Comparison of ENCODE assay signal across 20 cellular contexts in the genomic region with DNA sequence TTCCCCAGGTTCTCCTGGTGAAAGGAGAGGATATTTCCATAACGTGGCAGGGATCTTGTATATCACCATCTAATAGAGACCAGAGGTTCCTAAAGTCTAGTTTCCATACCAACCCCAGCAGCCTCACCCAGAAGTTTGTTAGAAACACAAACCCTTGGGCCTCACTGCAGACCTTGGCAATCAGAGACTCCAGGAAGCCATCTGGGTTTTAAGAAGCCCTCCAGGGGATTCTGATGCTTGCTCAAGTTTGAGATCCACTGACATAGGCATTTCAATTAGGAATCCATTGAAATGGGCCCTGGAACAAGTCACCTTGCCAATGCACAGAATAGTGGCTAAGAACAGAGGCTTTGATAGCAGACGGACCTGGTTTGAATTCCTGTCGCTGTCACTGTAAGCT. TPM values are rescaled to one million over a fixed set of nuclear protein-coding genes. Genes with fewer than 3 reads are reported as not detected.
DNase-seq lines count a peak whose midpoint lies in the region; ATAC-seq, FAIRE-seq and TF ChIP-seq lines count a peak whose summit lies in the region.
"Had no signal": no experiment of that assay in that cellular context is flagged by ENCODE, and none has a peak within 500 bp of the region (broad histone marks: within the 10 kb centered on the region; RNA-seq: fewer than 3 reads in every experiment).

No MANE protein-coding gene starts in this region.

- H3K36me3 Mint-ChIP-seq in natural killer cell, result no peaks in the 10 kb centered on the region
- no peaks in the 10 kb centered on the region for H3K36me3 Mint-ChIP-seq in natural killer cell treated with Interleukin-12 subunit alpha and Interleukin-12 subunit beta and Interleukin-15 and Interleukin-18, amount 100 ng/mL, for 72 hours
- H3K36me3 Mint-ChIP-seq: CD8-positive, alpha-beta T cell had no signal

- H3K9me1 ChIP-seq in K562 (ENCODE audit: control insufficient read depth, insufficient read depth, low read length), result no peaks in the 10 kb centered on the region

- H3K27me3 Mint-ChIP-seq in natural killer cell (ENCODE audit: low read depth in 2 of 2), result no peaks in the 10 kb centered on the region
- H3K27me3 Mint-ChIP-seq in natural killer cell treated with Interleukin-12 subunit alpha and Interleukin-12 subunit beta and Interleukin-15 and Interleukin-18, amount 100 ng/mL, for 72 hours, result no peaks in the 10 kb centered on the region

- peaks cover 0 to 2% of the 10 kb centered on the region in 2 donors for H3K9me3 Mint-ChIP-seq in natural killer cell
- H3K9me3 Mint-ChIP-seq in natural killer cell treated with Interleukin-12 subunit alpha and Interleukin-12 subunit beta and Interleukin-15 and Interleukin-18, amount 100 ng/mL, for 72 hours, result no peaks in the 10 kb centered on the region
- H3K9me3 Mint-ChIP-seq: CD8-positive, alpha-beta T cell had no signal

- in situ Hi-C loops in K562 (cut with MboI), result no loop called here

- H4K20me1 ChIP-seq in K562 (replicated peaks; ENCODE audit: control insufficient read depth, insufficient read depth, low read length), result no peaks in the 10 kb centered on the region

- no peak for DNase-seq in natural killer cell
- no peak for DNase-seq in natural killer cell treated with Interleukin-12 subunit alpha and Interleukin-12 subunit beta and Interleukin-15 and Interleukin-18, amount 100 ng/mL, for 72 hours (ENCODE audit: low spot score)
- DNase-seq in K562 (ENCODE audit: extremely low read depth in 1 of 4, low spot score in 3 of 4), result no peak
- peak; percentile 20 for DNase-seq in fibroblast of peridontal ligament (ENCODE audit: extremely low read depth)
- peak in 1 of 2 donors; percentile 44 for DNase-seq in tibial artery
- no peak for DNase-seq in activated naive CD4-positive, alpha-beta T cell (lab: John Stamatoyannopoulos, UW)
- DNase-seq: Caco-2; CD8-positive, alpha-beta T cell; DMS79; GOT3 had no signal

- H3K4me3 ChIP-seq in K562 (no peak overlapping the region), tibial artery (no peak overlapping the region)
- H3K4me3 ChIP-seq: GM12878, HAP-1 had no signal

- no peak overlapping the region for H3K27ac ChIP-seq in K562 (ENCODE audit: extremely low read depth, low read depth, low read length)
- H3K27ac ChIP-seq in tibial artery, result peak overlapping the region; percentile 87 to 92

- no peak overlapping the region for H2AFZ ChIP-seq in K562 (ENCODE audit: low read depth, low read length)

- peak; percentile 19 for FAIRE-seq in K562 (lab: Jason Lieb, UNC)
- FAIRE-seq: A204.1, GM12878, GM18507, HepG2, HTR-8/SVneo had no signal

- H3K9me3 ChIP-seq in K562 (replicated peaks; ENCODE audit: control insufficient read depth, insufficient read depth, low read depth, low read length), result no peaks in the 10 kb centered on the region
- no peaks in the 10 kb centered on the region for H3K9me3 ChIP-seq in tibial artery
- H3K9me3 ChIP-seq: Caco-2, HAP-1 had no signal

- TF ChIP-seq POLR2A in K562 (conservative IDR thresholded peaks at IDR 0.05), result no peak

- intact Hi-C loops in natural killer cell (cut with micrococcal nuclease), result no loop called here
- intact Hi-C loops in K562 (cut with micrococcal nuclease), result no loop called here
- intact Hi-C loops in tibial artery (cut with DNase I; ENCODE audit: low total_unique reads), result loop anchor here (5.0 kb wide), 1 partner anchor 39 kb away; no protein-coding TSS in a partner anchor

- TF ChIP-seq RAD21 in K562 (CRISPR knock-in tag; conservative IDR thresholded peaks at IDR 0.05 in 1 of 2, IDR thresholded peaks at IDR 0.05 in 1 of 2), result no peak

- no peak overlapping the region for H3K4me2 ChIP-seq in K562 (ENCODE audit: insufficient read depth, low read length)

- no peak for TF ChIP-seq EP300 in K562 (IDR thresholded peaks at IDR 0.05; ENCODE audit: low read length)

- H3K79me2 ChIP-seq in K562 (ENCODE audit: control insufficient read depth, insufficient read depth, low read length), result no peaks in the 10 kb centered on the region

- H3K4me1 ChIP-seq in K562 (replicated peaks in 1 of 2; ENCODE audit: control insufficient read depth in 2 of 2, insufficient read depth in 2 of 2, low read length in 2 of 2) (peaks cover 18 to 22% of the 10 kb centered on the region in 2 experiments; a peak in 4 of 5 replicates), tibial artery (peaks cover 0 to 71% (median 46%) of the 10 kb centered on the region in 4 donors)
- H3K4me1 ChIP-seq: Caco-2, HAP-1 had no signal

- H3K4me1 Mint-ChIP-seq in natural killer cell, result peaks cover 27 to 52% of the 10 kb centered on the region in 2 donors
- H3K4me1 Mint-ChIP-seq in natural killer cell treated with Interleukin-12 subunit alpha and Interleukin-12 subunit beta and Interleukin-15 and Interleukin-18, amount 100 ng/mL, for 72 hours (ENCODE audit: low read depth in 2 of 2), result peaks cover 32 to 33% of the 10 kb centered on the region in 2 donors

- CTCF ChIA-PET in K562 (lab: Yijun Ruan, JAX; ENCODE audit: low intra/inter-chr PET ratio), result no interaction called here

- BruUV-seq in K562 (replicated peaks; lab: Mats Ljungman, UMichigan), result no TSS peak

- TF ChIP-seq CTCF in natural killer cell (IDR thresholded peaks at IDR 0.05) (no peak), K562 (IDR thresholded peaks at IDR 0.05 in 2 of 3, conservative IDR thresholded peaks at IDR 0.05 in 1 of 3; ENCODE audit: insufficient read depth in 2 of 3, low read depth in 1 of 3, low read length in 3 of 3) (no peak), tibial artery (IDR thresholded peaks at IDR 0.05) (no peak)

- 36% methylated on average over 3 of the region's 3 CpGs for WGBS in K562 (ENCODE audit: insufficient coverage, low coverage, missing lambda C conversion rate)

- H3K27me3 ChIP-seq in K562 (ENCODE audit: control insufficient read depth in 2 of 2, insufficient read depth in 2 of 2, low read length in 2 of 2) (no peaks in the 10 kb centered on the region), tibial artery (no peaks in the 10 kb centered on the region)

- POLR2A ChIA-PET in K562 (lab: Yijun Ruan, JAX), result no interaction called here

- H3K9ac ChIP-seq in K562 (ENCODE audit: insufficient read depth in 1 of 2, low read depth in 2 of 2, low read length in 2 of 2), result no peak overlapping the region

- ATAC-seq in natural killer cell (no peak), K562 (no peak), GM19452 (IDR thresholded peaks at IDR 0.05; ENCODE audit: unreplicated experiment) (no peak), GM18858 (IDR thresholded peaks at IDR 0.05; ENCODE audit: unreplicated experiment) (no peak)
- ATAC-seq in natural killer cell treated with Interleukin-12 subunit alpha and Interleukin-12 subunit beta and Interleukin-15 and Interleukin-18, amount 100 ng/mL, for 72 hours, result no peak
- ATAC-seq: CD8-positive, alpha-beta T cell; GM12878; HepG2 had no signal

- no peaks in the 10 kb centered on the region for H3K36me3 ChIP-seq in K562 (ENCODE audit: control insufficient read depth, insufficient read depth, low read length)
- H3K36me3 ChIP-seq in tibial artery, result no peaks in the 10 kb centered on the region
- H3K36me3 ChIP-seq: HAP-1 had no signal

- H3K4me3 Mint-ChIP-seq in natural killer cell, result peak overlapping the region; percentile 31
- H3K4me3 Mint-ChIP-seq in natural killer cell treated with Interleukin-12 subunit alpha and Interleukin-12 subunit beta and Interleukin-15 and Interleukin-18, amount 100 ng/mL, for 72 hours, result no peak overlapping the region
- H3K4me3 Mint-ChIP-seq: CD14-positive monocyte; CD8-positive, alpha-beta T cell had no signal

- peak overlapping the region; percentile 9 to 96 for H3K27ac Mint-ChIP-seq in natural killer cell
- H3K27ac Mint-ChIP-seq in natural killer cell treated with Interleukin-12 subunit alpha and Interleukin-12 subunit beta and Interleukin-15 and Interleukin-18, amount 100 ng/mL, for 72 hours, result no peak overlapping the region
- H3K27ac Mint-ChIP-seq: CD8-positive, alpha-beta T cell had no signal

TF ChIP-seq in K562, 482 proteins besides CTCF, POLR2A, EP300 and RAD21:
- no peak for TF ChIP-seq PREB (CRISPR knock-in tag; IDR thresholded peaks at IDR 0.05)
- TF ChIP-seq, protein P1, sequence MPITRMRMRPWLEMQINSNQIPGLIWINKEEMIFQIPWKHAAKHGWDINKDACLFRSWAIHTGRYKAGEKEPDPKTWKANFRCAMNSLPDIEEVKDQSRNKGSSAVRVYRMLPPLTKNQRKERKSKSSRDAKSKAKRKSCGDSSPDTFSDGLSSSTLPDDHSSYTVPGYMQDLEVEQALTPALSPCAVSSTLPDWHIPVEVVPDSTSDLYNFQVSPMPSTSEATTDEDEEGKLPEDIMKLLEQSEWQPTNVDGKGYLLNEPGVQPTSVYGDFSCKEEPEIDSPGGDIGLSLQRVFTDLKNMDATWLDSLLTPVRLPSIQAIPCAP (CRISPR knock-in tag; IDR thresholded peaks at IDR 0.05; ENCODE audit: borderline replicate concordance), result no peak

RNA-seq across cellular contexts. Expression of gene CMKLR1, which starts 2.2 kb away (rescaled TPM):
- 10 to 100 TPM; 40.7 to 99.1 (median 63.2) TPM for total RNA-seq in natural killer cell
- total RNA-seq in natural killer cell treated with Interleukin-12 subunit alpha and Interleukin-12 subunit beta and Interleukin-15 and Interleukin-18, amount 100 ng/mL, for 72 hours, result 1 to 10 TPM in 1 of 2 donors, under 1 TPM in 1; 0.26 to 1.1 TPM
- total RNA-seq in K562 (2011; cell fraction: chromatin; rRNA removed; ENCODE audit: low replicate concordance), result 3.0 and 7.0 TPM in 2 replicates
- total RNA-seq in K562 (2011; cell fraction: nucleolus; rRNA removed), result 3.2 and 3.4 TPM in 2 replicates
- 3.7 and 4.0 TPM in 2 replicates for total RNA-seq in K562 (2011; cell fraction: nucleoplasm; rRNA removed)
- 0.16 and 0.32 TPM in 2 replicates for total RNA-seq in K562 (2014; rRNA removed)
- total RNA-seq in K562 (2014; rRNA removed; fragmentation: Illumina TruSeq; extraction: Trizol), result 0.11 and 0.29 TPM in 2 replicates
- 0.15 and 0.33 TPM in 2 replicates for total RNA-seq in K562 (2015; rRNA removed; fragmentation: Illumina TruSeq; extraction: Trizol)
- total RNA-seq in K562 (2021), result 0.20 and 0.29 TPM in 2 replicates
- 0.30 and 1.4 TPM in 2 replicates for polyA plus RNA-seq in K562 (2011; rRNA removed)
- polyA plus RNA-seq in K562 (2011; cell fraction: cytosol; rRNA removed), result 0.28 and 1.0 TPM in 2 replicates
- 0.41 and 1.3 TPM in 2 replicates for polyA plus RNA-seq in K562 (2011; cell fraction: nucleus; rRNA removed)
- polyA plus RNA-seq in K562 (2012), result 0.11 and 0.25 TPM in 2 replicates
- polyA plus RNA-seq in K562 (2014; fragmentation: Illumina TruSeq; extraction: Trizol), result 0.33 and 0.67 TPM in 2 replicates
- under 1 TPM; 0.11 to 0.13 TPM for polyA plus RNA-seq in K562 (2014; fragmentation: Nextera tagmentation; extraction: Ambion mirVana)
- 0.12 and 0.36 TPM in 2 replicates for polyA plus RNA-seq in K562 (2014; rRNA removed)
- polyA minus RNA-seq in K562 (2011; rRNA and poly(A)+ RNA removed), result 0.42 and 2.6 TPM in 2 replicates
- 1.2 TPM in 1 of 2 replicates, not detected in the other for polyA minus RNA-seq in K562 (2011; cell fraction: cytosol; rRNA and poly(A)+ RNA removed)
- 0.22 and 1.1 TPM in 2 replicates for polyA minus RNA-seq in K562 (2011; cell fraction: nucleus; rRNA and poly(A)+ RNA removed)
- total RNA-seq: Caco-2; CD8-positive, alpha-beta T cell; G401; HepG2 had no signal
- polyA plus RNA-seq: HepG2 had no signal

Comparison
In these comparisons a context has a peak if more than half of its experiments do, and no peak if none do; other contexts are left out.
1. H3K27ac Mint-ChIP-seq: peak in natural killer cell (2 of 2); none in natural killer cell treated with Interleukin-12 subunit alpha and Interleukin-12 subunit beta and Interleukin-15 and Interleukin-18, amount 100 ng/mL, for 72 hours (0 of 2).
2. RNA of gene CMKLR1, which starts 2.2 kb away (total RNA-seq): 40.7 to 99.1 TPM in natural killer cell; 0.26 to 1.1 TPM in natural killer cell treated with Interleukin-12 subunit alpha and Interleukin-12 subunit beta and Interleukin-15 and Interleukin-18, amount 100 ng/mL, for 72 hours and 0.11 to 7.0 TPM in K562; every median in the first group is over 4 times any median in the second.